Comparison of ENCODE assay signal across 15 cellular contexts in genomic region chr4:95105983-95106382, GRCh38.
DNase-seq lines count a peak whose midpoint lies in the region; ATAC-seq, FAIRE-seq and TF ChIP-seq lines count a peak whose summit lies in the region.
"Had no signal": no experiment of that assay in that cellular context is flagged by ENCODE, and none has a peak within 500 bp of the region (broad histone marks: within the 10 kb centered on the region; RNA-seq: fewer than 3 reads in every experiment).

No MANE protein-coding gene starts in this region.

- H3K9me3 ChIP-seq in A549 (no peaks in the 10 kb centered on the region), GM23248 (ENCODE audit: low read depth) (no peaks in the 10 kb centered on the region), psoas muscle (no peaks in the 10 kb centered on the region)
- H3K9me3 ChIP-seq: Caco-2 had no signal

- no peaks in the 10 kb centered on the region for H3K79me2 ChIP-seq in GM23248 (ENCODE audit: insufficient read depth)

- no peaks in the 10 kb centered on the region for H3K36me3 Mint-ChIP-seq in activated CD4-positive, alpha-beta T cell treated with anti-CD3 and anti-CD28 coated beads, Interleukin-2, amount 10 ng/mL, durations not matched to agents 7 days and 5 days (ENCODE audit: low read depth)
- H3K36me3 Mint-ChIP-seq: CD14-positive monocyte; CD8-positive, alpha-beta T cell had no signal

- no peak for TF ChIP-seq RAD21 in A549 (conservative IDR thresholded peaks at IDR 0.05 in 1 of 2, IDR thresholded peaks at IDR 0.05 in 1 of 2)

- H3F3A ChIP-seq in GM23248 (ENCODE audit: insufficient read depth) = peaks cover 16% of the 10 kb centered on the region

- no peak for TF ChIP-seq EP300 in A549 (IDR thresholded peaks at IDR 0.05)

- H3K4me1 Mint-ChIP-seq in activated CD4-positive, alpha-beta T cell treated with anti-CD3 and anti-CD28 coated beads, Interleukin-2, amount 10 ng/mL, durations not matched to agents 7 days and 5 days = no peaks in the 10 kb centered on the region
- H3K4me1 Mint-ChIP-seq: CD14-positive monocyte had no signal

- no peak overlapping the region for H3K9ac ChIP-seq in GM23248

- H3K4me2 ChIP-seq in A549 (peak overlapping the region; percentile 68), GM23248 (ENCODE audit: unreplicated experiment) (no peak overlapping the region)

- CTCF ChIA-PET in A549 (lab: Yijun Ruan, JAX) = interaction anchor here (0.6 to 2.1 kb wide), 4 partner anchors 11 to 519 kb away, joined by 4 to 10 read pairs (median 4); no protein-coding TSS in a partner anchor
- CTCF ChIA-PET in activated CD4-positive, alpha-beta T cell treated with anti-CD3 and anti-CD28 coated beads, Interleukin-2, amount 10 ng/mL, durations not matched to agents 7 days and 5 days (lab: Charles Lee) = no interaction called here

- no peak overlapping the region for H3K4me3 Mint-ChIP-seq in activated CD4-positive, alpha-beta T cell treated with anti-CD3 and anti-CD28 coated beads, Interleukin-2, amount 10 ng/mL, durations not matched to agents 7 days and 5 days
- H3K4me3 Mint-ChIP-seq: CD14-positive monocyte; CD8-positive, alpha-beta T cell had no signal

- intact Hi-C loops in psoas muscle (cut with DNase I) = loop anchor here in 1 of 2 donors (10.0 kb wide), 1 partner anchor 351 kb away; the partner anchor contains the start of gene BMPR1B

- H3K27ac ChIP-seq in A549 = peak overlapping the region; percentile 74 to 88
- H3K27ac ChIP-seq in GM23248 = no peak overlapping the region
- H3K27ac ChIP-seq in VCaP = peak overlapping the region; percentile 88
- peak overlapping the region; percentile 59 for H3K27ac ChIP-seq in psoas muscle
- H3K27ac ChIP-seq: HL-60 had no signal

- in situ Hi-C loops in GM23248 (cut with MboI) = loop anchor here (10.0 to 25.0 kb wide), 2 partner anchors 351 to 694 kb away; partner anchors contain the start of gene BMPR1B

- TF ChIP-seq CTCF in A549 (IDR thresholded peaks at IDR 0.05) = no peak
- TF ChIP-seq CTCF in VCaP (conservative IDR thresholded peaks at IDR 0.05) = no peak
- TF ChIP-seq CTCF in psoas muscle (IDR thresholded peaks at IDR 0.05) = no peak

- no peak overlapping the region for H2AFZ ChIP-seq in GM23248

- H3K4me3 ChIP-seq in A549 (no peak overlapping the region), GM23248 (no peak overlapping the region), psoas muscle (no peak overlapping the region)

- H3K36me3 ChIP-seq in GM23248 (ENCODE audit: low read depth) (no peaks in the 10 kb centered on the region), psoas muscle (ENCODE audit: insufficient read depth in 1 of 2, low read depth in 1 of 2) (no peaks in the 10 kb centered on the region)

- DNase-seq in A549 (ENCODE audit: low read depth in 1 of 2, low spot score in 1 of 2) (no peak), GM23248 (peak; percentile 1), psoas muscle (no peak), frontal cortex (ENCODE audit: low spot score in 2 of 2) (no peak)
- DNase-seq in activated CD4-positive, alpha-beta T cell treated with anti-CD3 and anti-CD28 coated beads, Interleukin-2, amount 10 ng/mL, durations not matched to agents 7 days and 5 days = no peak
- no peak for DNase-seq in activated CD4-positive, alpha-beta T cell treated with anti-CD3 and anti-CD28 coated beads, Interleukin-2, amount 50 U/mL, for 48 hours
- DNase-seq: Caco-2; CD8-positive, alpha-beta T cell; DND-41; GDM1 had no signal

- no peaks in the 10 kb centered on the region for H3K9me2 ChIP-seq in GM23248 (ENCODE audit: insufficient read depth)

- no peaks in the 10 kb centered on the region for H4K20me1 ChIP-seq in GM23248 (ENCODE audit: insufficient read depth)

- H3K4me1 ChIP-seq in A549 (peaks cover 81% of the 10 kb centered on the region), GM23248 (ENCODE audit: insufficient read depth) (peaks cover 26% of the 10 kb centered on the region), psoas muscle (no peaks in the 10 kb centered on the region)

- H3K27me3 ChIP-seq in GM23248 (replicated peaks; ENCODE audit: insufficient read depth) (no peaks in the 10 kb centered on the region), psoas muscle (ENCODE audit: insufficient read depth in 3 of 3, low read length in 2 of 3) (no peaks in the 10 kb centered on the region)

- peak; percentile 37 to 46; a peak in 3 of 6 replicates for ATAC-seq in A549
- peak; percentile 88 to 96 (median 94) for ATAC-seq in psoas muscle
- ATAC-seq: CD8-positive, alpha-beta T cell had no signal

- TF ChIP-seq POLR2A in A549 (IDR thresholded peaks at IDR 0.05; ENCODE audit: low read length) = no peak

- no peak overlapping the region for H3K27ac Mint-ChIP-seq in activated CD4-positive, alpha-beta T cell treated with anti-CD3 and anti-CD28 coated beads, Interleukin-2, amount 10 ng/mL, durations not matched to agents 7 days and 5 days
- H3K27ac Mint-ChIP-seq: CD14-positive monocyte; CD8-positive, alpha-beta T cell had no signal

- H3K9me3 Mint-ChIP-seq in activated CD4-positive, alpha-beta T cell treated with anti-CD3 and anti-CD28 coated beads, Interleukin-2, amount 10 ng/mL, durations not matched to agents 7 days and 5 days = no peaks in the 10 kb centered on the region
- H3K9me3 Mint-ChIP-seq: CD14-positive monocyte; CD8-positive, alpha-beta T cell had no signal

- no peak for FAIRE-seq in A549 (lab: Jason Lieb, UNC)
- no peak for FAIRE-seq in frontal cortex (lab: Jason Lieb, UNC)
- FAIRE-seq: GM12892, H1 had no signal

- no peaks in the 10 kb centered on the region for H3K27me3 Mint-ChIP-seq in activated CD4-positive, alpha-beta T cell treated with anti-CD3 and anti-CD28 coated beads, Interleukin-2, amount 10 ng/mL, durations not matched to agents 7 days and 5 days

- POLR2A ChIA-PET in A549 (lab: Yijun Ruan, JAX) = interaction anchor here (0.6 kb wide), 1 partner anchor 320 kb away, joined by 3 read pairs; no protein-coding TSS in a partner anchor
- POLR2A ChIA-PET in activated CD4-positive, alpha-beta T cell treated with anti-CD3 and anti-CD28 coated beads, Interleukin-2, amount 10 ng/mL, durations not matched to agents 7 days and 5 days (lab: Charles Lee) = no interaction called here

- 76% methylated on average over 2 of the region's 2 CpGs for WGBS in A549 (ENCODE audit: missing lambda C conversion rate)
- 100% methylated on average over 2 of the region's 2 CpGs for WGBS in GM23248 (ENCODE audit: low coverage in 1 of 2, low lambda C conversion rate in 2 of 2, missing lambda C conversion rate in 2 of 2), 2 experiments
- 50 to 68% (median 50%) methylated on average over 2 of the region's 2 CpGs for WGBS in psoas muscle, 3 donors

TF ChIP-seq in A549, 52 proteins besides CTCF, POLR2A, EP300 and RAD21:
- TF ChIP-seq HEYL (CRISPR knock-in tag; IDR thresholded peaks at IDR 0.05) (no peak), MAZ (IDR thresholded peaks at IDR 0.05; ENCODE audit: borderline replicate concordance, low read depth, low read length) (no peak), SREBF2 (IDR thresholded peaks at IDR 0.05) (no peak), MAFK (IDR thresholded peaks at IDR 0.05; ENCODE audit: partially characterized antibody) (no peak), ATOH8 (CRISPR knock-in tag; IDR thresholded peaks at IDR 0.05; ENCODE audit: low read depth) (no peak), FOXS1 (CRISPR knock-in tag; IDR thresholded peaks at IDR 0.05) (no peak), HOXA7 (CRISPR knock-in tag; IDR thresholded peaks at IDR 0.05) (no peak), TP53 (CRISPR knock-in tag; IDR thresholded peaks at IDR 0.05) (no peak), RARB (CRISPR knock-in tag; IDR thresholded peaks at IDR 0.05) (no peak), CEBPB (IDR thresholded peaks at IDR 0.05) (no peak)
- TF ChIP-seq, protein P1, sequence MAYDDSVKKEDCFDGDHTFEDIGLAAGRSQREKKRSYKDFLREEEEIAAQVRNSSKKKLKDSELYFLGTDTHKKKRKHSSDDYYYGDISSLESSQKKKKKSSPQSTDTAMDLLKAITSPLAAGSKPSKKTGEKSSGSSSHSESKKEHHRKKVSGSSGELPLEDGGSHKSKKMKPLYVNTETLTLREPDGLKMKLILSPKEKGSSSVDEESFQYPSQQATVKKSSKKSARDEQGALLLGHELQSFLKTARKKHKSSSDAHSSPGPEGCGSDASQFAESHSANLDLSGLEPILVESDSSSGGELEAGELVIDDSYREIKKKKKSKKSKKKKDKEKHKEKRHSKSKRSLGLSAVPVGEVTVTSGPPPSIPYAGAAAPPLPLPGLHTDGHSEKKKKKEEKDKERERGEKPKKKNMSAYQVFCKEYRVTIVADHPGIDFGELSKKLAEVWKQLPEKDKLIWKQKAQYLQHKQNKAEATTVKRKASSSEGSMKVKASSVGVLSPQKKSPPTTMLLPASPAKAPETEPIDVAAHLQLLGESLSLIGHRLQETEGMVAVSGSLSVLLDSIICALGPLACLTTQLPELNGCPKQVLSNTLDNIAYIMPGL (CRISPR knock-in tag; IDR thresholded peaks at IDR 0.05; ENCODE audit: borderline replicate concordance) = no peak
- TF ChIP-seq, protein P2, sequence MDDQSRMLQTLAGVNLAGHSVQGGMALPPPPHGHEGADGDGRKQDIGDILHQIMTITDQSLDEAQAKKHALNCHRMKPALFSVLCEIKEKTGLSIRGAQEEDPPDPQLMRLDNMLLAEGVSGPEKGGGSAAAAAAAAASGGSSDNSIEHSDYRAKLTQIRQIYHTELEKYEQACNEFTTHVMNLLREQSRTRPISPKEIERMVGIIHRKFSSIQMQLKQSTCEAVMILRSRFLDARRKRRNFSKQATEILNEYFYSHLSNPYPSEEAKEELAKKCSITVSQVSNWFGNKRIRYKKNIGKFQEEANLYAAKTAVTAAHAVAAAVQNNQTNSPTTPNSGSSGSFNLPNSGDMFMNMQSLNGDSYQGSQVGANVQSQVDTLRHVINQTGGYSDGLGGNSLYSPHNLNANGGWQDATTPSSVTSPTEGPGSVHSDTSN (IDR thresholded peaks at IDR 0.05) = no peak
